17 cellular contexts compared by ENCODE assay signal in genomic region chr18:62634991-62635630, GRCh38.
DNase-seq lines count a peak whose midpoint lies in the region; ATAC-seq and TF ChIP-seq lines count a peak whose summit lies in the region.
"Had no signal": no experiment of that assay in that cellular context is flagged by ENCODE, and none has a peak within 500 bp of the region (broad histone marks: within the 10 kb centered on the region; RNA-seq: fewer than 3 reads in every experiment).

No MANE protein-coding gene starts in this region.

- BruUV-seq in MCF 10A (replicated peaks; lab: Mats Ljungman, UMichigan) = no TSS peak

- no peaks in the 10 kb centered on the region for H3K4me1 ChIP-seq in breast epithelium

- H3K9me3 Mint-ChIP-seq in MCF 10A (ENCODE audit: unreplicated experiment) = no peaks in the 10 kb centered on the region
- H3K9me3 Mint-ChIP-seq in CD4-positive, alpha-beta T cell = no peaks in the 10 kb centered on the region
- H3K9me3 Mint-ChIP-seq: activated CD4-positive, alpha-beta memory T cell treated with anti-CD3 and anti-CD28 coated beads for 36 hours; CD4-positive, alpha-beta memory T cell; mesothelial cell of epicardium had no signal

- H3K27me3 Mint-ChIP-seq in MCF 10A (ENCODE audit: insufficient read depth, unreplicated experiment) = no peaks in the 10 kb centered on the region
- peaks cover 17% of the 10 kb centered on the region for H3K27me3 Mint-ChIP-seq in CD4-positive, alpha-beta T cell

- no peak for TF ChIP-seq POLR2A in breast epithelium (IDR thresholded peaks at IDR 0.05)

- no peaks in the 10 kb centered on the region for H3K27me3 ChIP-seq in breast epithelium
- H3K27me3 ChIP-seq in CD4-positive, alpha-beta T cell (ENCODE audit: control insufficient read depth, insufficient read depth, low read length) = peaks cover 11% of the 10 kb centered on the region
- H3K27me3 ChIP-seq: neutrophil had no signal

- no peak for ATAC-seq in CD4-positive, alpha-beta T cell (ENCODE audit: poor library complexity)

- DNase-seq in MCF 10A (ENCODE audit: unreplicated experiment) (peak; percentile 71), breast epithelium (ENCODE audit: low spot score in 2 of 2) (no peak), SW480 (ENCODE audit: low spot score) (peak; percentile 29), iPS-NIHi11 (ENCODE audit: low spot score) (peak; percentile 28), GM03348 (ENCODE audit: low spot score) (no peak), COR-L47 (lab: John Stamatoyannopoulos, UW) (no peak)
- no peak for DNase-seq in stimulated activated CD4-positive, alpha-beta T cell treated with anti-CD3 and anti-CD28 coated beads, Interleukin-2, amount 100 ng/mL, for 48 hours
- no peak for DNase-seq in CD4-positive, alpha-beta T cell
- DNase-seq: activated CD4-positive, alpha-beta memory T cell treated with anti-CD3 and anti-CD28 coated beads for 36 hours; CD4-positive, alpha-beta memory T cell; GF-D8; kidney; NCI-H1694; stimulated activated CD4-positive, alpha-beta T cell treated with anti-CD3 and anti-CD28 coated beads, Interleukin-4, amount 100 ng/mL, for 24 hours had no signal

- POLR2A ChIA-PET in MCF 10A (lab: Yijun Ruan, JAX) = interaction anchor here (0.6 to 1.4 kb wide), 12 partner anchors 9 to 843 kb away, joined by 3 to 4 read pairs (median 3); no protein-coding TSS in a partner anchor
- POLR2A ChIA-PET in CD4-positive, alpha-beta T cell (lab: Charles Lee) = no interaction called here

- H3K27ac Mint-ChIP-seq in MCF 10A (ENCODE audit: low read depth, unreplicated experiment) = peak overlapping the region; percentile 8
- no peak overlapping the region for H3K27ac Mint-ChIP-seq in CD4-positive, alpha-beta T cell
- H3K27ac Mint-ChIP-seq: activated CD4-positive, alpha-beta memory T cell treated with anti-CD3 and anti-CD28 coated beads for 36 hours; CD4-positive, alpha-beta memory T cell; mesothelial cell of epicardium had no signal

- peaks cover 17% of the 10 kb centered on the region for H3K4me1 Mint-ChIP-seq in MCF 10A (ENCODE audit: insufficient read depth, unreplicated experiment)
- H3K4me1 Mint-ChIP-seq in CD4-positive, alpha-beta T cell (ENCODE audit: low read depth) = peaks cover 4% of the 10 kb centered on the region

- H3K4me3 ChIP-seq in breast epithelium = no peak overlapping the region
- H3K4me3 ChIP-seq: thoracic aorta had no signal

- H3K27ac ChIP-seq in breast epithelium = no peak overlapping the region
- H3K27ac ChIP-seq in CD4-positive, alpha-beta T cell (ENCODE audit: low read depth, low read length) = no peak overlapping the region
- H3K27ac ChIP-seq: neutrophil, thoracic aorta had no signal

- peaks cover 7% of the 10 kb centered on the region for H3K36me3 Mint-ChIP-seq in MCF 10A (ENCODE audit: insufficient read depth, unreplicated experiment)
- no peaks in the 10 kb centered on the region for H3K36me3 Mint-ChIP-seq in CD4-positive, alpha-beta T cell (ENCODE audit: low read depth)
- H3K36me3 Mint-ChIP-seq: activated CD4-positive, alpha-beta memory T cell treated with anti-CD3 and anti-CD28 coated beads for 36 hours; CD4-positive, alpha-beta memory T cell; mesothelial cell of epicardium had no signal

- intact Hi-C loops in MCF 10A (cut with micrococcal nuclease) = no loop called here
- intact Hi-C loops in breast epithelium (cut with DNase I; ENCODE audit: low total_unique reads) = no loop called here
- intact Hi-C loops in CD4-positive, alpha-beta T cell (cut with DNase I, micrococcal nuclease) = loop anchor here in 1 of 2 experiments (5.0 kb wide), 1 partner anchor 347 kb away; no protein-coding TSS in a partner anchor

- no peak overlapping the region for H3K4me3 Mint-ChIP-seq in MCF 10A (ENCODE audit: unreplicated experiment)
- no peak overlapping the region for H3K4me3 Mint-ChIP-seq in CD4-positive, alpha-beta T cell
- H3K4me3 Mint-ChIP-seq: activated CD4-positive, alpha-beta memory T cell treated with anti-CD3 and anti-CD28 coated beads for 36 hours; CD4-positive, alpha-beta memory T cell; mesothelial cell of epicardium had no signal

- TF ChIP-seq CTCF in MCF 10A (IDR thresholded peaks at IDR 0.05; ENCODE audit: unreplicated experiment) (no peak), breast epithelium (IDR thresholded peaks at IDR 0.05) (no peak)
- no peak for TF ChIP-seq CTCF in CD4-positive, alpha-beta T cell (IDR thresholded peaks at IDR 0.05)

- CTCF ChIA-PET in MCF 10A (lab: Yijun Ruan, JAX) = interaction anchor here (0.5 to 1.7 kb wide), 11 partner anchors 14 to 320 kb away, joined by 3 to 7 read pairs (median 3); partner anchors contain the start of gene PHLPP1
- CTCF ChIA-PET in CD4-positive, alpha-beta T cell (lab: Charles Lee) = no interaction called here

- H3K9me3 ChIP-seq in breast epithelium = no peaks in the 10 kb centered on the region
- H3K9me3 ChIP-seq in CD4-positive, alpha-beta T cell (ENCODE audit: control insufficient read depth, low read length) = no peaks in the 10 kb centered on the region
- H3K9me3 ChIP-seq: neutrophil, thoracic aorta had no signal

- H3K36me3 ChIP-seq in breast epithelium = no peaks in the 10 kb centered on the region
- H3K36me3 ChIP-seq: neutrophil, thoracic aorta had no signal

Comparison
In these comparisons a context has a peak if more than half of its experiments do, and no peak if none do; other contexts are left out.
1. DNase-seq: peak in MCF 10A (single experiment), SW480 (single experiment) and iPS-NIHi11 (single experiment); none in breast epithelium (0 of 2), GM03348 (single experiment), stimulated activated CD4-positive, alpha-beta T cell treated with anti-CD3 and anti-CD28 coated beads, Interleukin-2, amount 100 ng/mL, for 48 hours (0 of 2), CD4-positive, alpha-beta T cell (0 of 10) and COR-L47 (single experiment).